ENCODE assay signal across 1 cellular context in the genomic region with DNA sequence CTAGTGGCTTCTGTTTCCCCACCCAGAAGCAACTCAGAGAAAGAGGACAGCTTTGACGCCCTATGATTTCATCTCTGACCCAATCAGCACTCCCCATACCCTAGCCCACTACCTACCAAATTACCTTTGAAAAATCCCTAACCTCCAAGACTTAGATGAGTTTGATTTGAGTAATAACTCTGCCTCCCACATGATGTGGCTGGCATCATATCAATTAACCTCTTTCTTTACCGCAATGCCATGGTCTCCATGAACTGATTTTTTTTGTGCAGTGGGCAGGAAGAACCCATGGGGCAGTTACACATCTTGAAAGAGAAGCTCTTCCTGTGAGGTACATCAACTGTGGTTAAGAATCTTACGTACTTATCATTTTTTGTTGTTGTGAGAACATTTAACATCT.
TF ChIP-seq lines count a peak whose summit lies in the region.

No MANE protein-coding gene starts in this region.

TF ChIP-seq in HEK293T, 16 proteins besides CTCF, POLR2A, EP300 and RAD21:
- TF ChIP-seq SP1 (IDR thresholded peaks at IDR 0.05) (no peak), FOXA1 (IDR thresholded peaks at IDR 0.05) (no peak), TARDBP (IDR thresholded peaks at IDR 0.05) (no peak), ZNF384 (IDR thresholded peaks at IDR 0.05) (no peak), ELF4 (IDR thresholded peaks at IDR 0.05) (no peak), NFRKB (IDR thresholded peaks at IDR 0.05) (no peak), LEF1 (IDR thresholded peaks at IDR 0.05; ENCODE audit: borderline replicate concordance) (no peak), ARNT (IDR thresholded peaks at IDR 0.05) (no peak), CTBP1 (IDR thresholded peaks at IDR 0.05; ENCODE audit: borderline replicate concordance) (no peak)
- TF ChIP-seq, protein P1, sequence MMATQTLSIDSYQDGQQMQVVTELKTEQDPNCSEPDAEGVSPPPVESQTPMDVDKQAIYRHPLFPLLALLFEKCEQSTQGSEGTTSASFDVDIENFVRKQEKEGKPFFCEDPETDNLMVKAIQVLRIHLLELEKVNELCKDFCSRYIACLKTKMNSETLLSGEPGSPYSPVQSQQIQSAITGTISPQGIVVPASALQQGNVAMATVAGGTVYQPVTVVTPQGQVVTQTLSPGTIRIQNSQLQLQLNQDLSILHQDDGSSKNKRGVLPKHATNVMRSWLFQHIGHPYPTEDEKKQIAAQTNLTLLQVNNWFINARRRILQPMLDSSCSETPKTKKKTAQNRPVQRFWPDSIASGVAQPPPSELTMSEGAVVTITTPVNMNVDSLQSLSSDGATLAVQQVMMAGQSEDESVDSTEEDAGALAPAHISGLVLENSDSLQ (IDR thresholded peaks at IDR 0.05): no peak
